In genomic region chr17:74115586-74115985, GRCh38 we compare ENCODE assay signal across 23 cellular contexts.
"Had no signal": no experiment of that assay in that cellular context is flagged by ENCODE, and none has a peak within 500 bp of the region (broad histone marks: within the 10 kb centered on the region; RNA-seq: fewer than 3 reads in every experiment).

No MANE protein-coding gene starts in this region.

- ATAC-seq: foreskin keratinocyte; left colon; left ventricle myocardium superior; natural killer cell treated with Interleukin-12 subunit alpha and Interleukin-12 subunit beta and Interleukin-15 and Interleukin-18, amount 100 ng/mL, for 72 hours; psoas muscle; right cardiac atrium; stimulated activated naive B cell treated with anti-CD40 and anti-IgM and Interleukin-4, amounts not matched to agents 10 μg/mL and 1 μg/mL and 100 μg/mL, for 72 hours had no signal

- H3K36me3 Mint-ChIP-seq: immature natural killer cell; naive B cell; natural killer cell treated with Interleukin-12 subunit alpha and Interleukin-12 subunit beta and Interleukin-15 and Interleukin-18, amount 100 ng/mL, for 72 hours; stimulated activated naive B cell treated with anti-CD40 and anti-IgM and Interleukin-4, amounts not matched to agents 10 μg/mL and 1 μg/mL and 100 μg/mL, for 72 hours had no signal

- H3K4me1 ChIP-seq: esophagus muscularis mucosa, foreskin keratinocyte, lower lobe of right lung, psoas muscle, sigmoid colon, tibial nerve had no signal

- H3K27me3 ChIP-seq: foreskin keratinocyte had no signal

- H3K9me3 ChIP-seq: esophagus muscularis mucosa, lower lobe of right lung, psoas muscle, sigmoid colon, thoracic aorta had no signal

- H3K27ac Mint-ChIP-seq: immature natural killer cell; natural killer cell treated with Interleukin-12 subunit alpha and Interleukin-12 subunit beta and Interleukin-15 and Interleukin-18, amount 100 ng/mL, for 72 hours; stimulated activated naive B cell treated with anti-CD40 and anti-IgM and Interleukin-4, amounts not matched to agents 10 μg/mL and 1 μg/mL and 100 μg/mL, for 72 hours; stimulated activated naive CD8-positive, alpha-beta T cell treated with anti-CD3 and anti-CD28 coated beads, Interleukin-15, Interleukin-2, amounts not matched to agents 100 ng/mL and 50 ng/mL, for 24 hours had no signal

- H3K4me3 ChIP-seq: coronary artery, esophagus muscularis mucosa, lower lobe of right lung, psoas muscle, sigmoid colon, thoracic aorta, tibial nerve had no signal

- H3K27ac ChIP-seq: coronary artery, esophagus muscularis mucosa, foreskin keratinocyte, lower lobe of right lung, psoas muscle, sigmoid colon, thoracic aorta, tibial nerve had no signal

- H3K36me3 ChIP-seq: esophagus muscularis mucosa, lower lobe of right lung, sigmoid colon, thoracic aorta, tibial nerve had no signal

- H3K9me3 Mint-ChIP-seq: immature natural killer cell; natural killer cell treated with Interleukin-12 subunit alpha and Interleukin-12 subunit beta and Interleukin-15 and Interleukin-18, amount 100 ng/mL, for 72 hours; stimulated activated naive CD8-positive, alpha-beta T cell treated with anti-CD3 and anti-CD28 coated beads, Interleukin-15, Interleukin-2, amounts not matched to agents 100 ng/mL and 50 ng/mL, for 24 hours had no signal

- H3K4me3 Mint-ChIP-seq: immature natural killer cell; natural killer cell treated with Interleukin-12 subunit alpha and Interleukin-12 subunit beta and Interleukin-15 and Interleukin-18, amount 100 ng/mL, for 72 hours; neural crest cell; stimulated activated naive B cell treated with anti-CD40 and anti-IgM and Interleukin-4, amounts not matched to agents 10 μg/mL and 1 μg/mL and 100 μg/mL, for 72 hours; stimulated activated naive CD8-positive, alpha-beta T cell treated with anti-CD3 and anti-CD28 coated beads, Interleukin-15, Interleukin-2, amounts not matched to agents 100 ng/mL and 50 ng/mL, for 24 hours had no signal

- DNase-seq: dermis blood vessel endothelial cell; effector memory CD4-positive, alpha-beta T cell; foreskin keratinocyte; hypothalamus; immature natural killer cell; islet precursor cell; left colon; left ventricle myocardium superior; lower lobe of right lung; naive B cell; psoas muscle; right cardiac atrium; sigmoid colon; stimulated activated CD4-positive, alpha-beta T cell treated with anti-CD3 and anti-CD28 coated beads, Interleukin-15, amount 100 ng/mL, for 24 hours; stimulated activated CD4-positive, alpha-beta T cell treated with anti-CD3 and anti-CD28 coated beads, Interleukin-2, amount 100 ng/mL, for 48 hours; stimulated activated naive B cell treated with anti-CD40 and anti-IgM and Interleukin-4, amounts not matched to agents 10 μg/mL and 1 μg/mL and 100 μg/mL, for 72 hours had no signal

- H3K4me1 Mint-ChIP-seq: immature natural killer cell; naive B cell; stimulated activated naive B cell treated with anti-CD40 and anti-IgM and Interleukin-4, amounts not matched to agents 10 μg/mL and 1 μg/mL and 100 μg/mL, for 72 hours had no signal
